ENCODE assay signal across 14 cellular contexts in the genomic region with DNA sequence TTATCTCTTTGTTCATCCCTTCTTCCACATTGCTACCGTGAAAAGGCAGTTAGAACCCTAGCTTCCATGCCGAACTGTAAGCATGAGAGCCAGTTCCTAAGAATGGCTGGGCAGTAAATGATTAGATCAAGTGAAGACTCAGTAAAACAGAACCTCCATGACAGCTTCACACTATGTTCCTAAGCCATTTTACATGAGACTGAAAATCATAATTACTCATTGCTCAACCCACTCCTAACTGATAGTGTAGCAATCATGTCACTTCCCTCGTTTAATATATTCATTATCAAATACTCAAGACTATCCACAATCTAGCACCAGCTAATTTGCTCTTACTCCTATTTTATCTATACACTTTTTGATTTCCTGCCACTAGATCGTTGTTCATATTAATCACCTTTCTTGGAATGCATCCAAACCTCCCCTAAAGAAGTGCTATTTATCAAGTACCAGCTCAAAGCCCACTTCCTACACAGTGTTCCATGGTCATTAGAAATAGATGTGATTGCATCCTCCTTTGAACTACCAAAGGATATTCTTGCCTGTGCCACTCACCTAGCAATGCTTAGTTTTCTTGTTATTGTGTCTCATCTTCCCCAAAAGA. TPM values are rescaled to one million over a fixed set of nuclear protein-coding genes. Genes with fewer than 3 reads are reported as not detected.
DNase-seq lines count a peak whose midpoint lies in the region; ATAC-seq, FAIRE-seq and TF ChIP-seq lines count a peak whose summit lies in the region.
"Had no signal": no experiment of that assay in that cellular context is flagged by ENCODE, and none has a peak within 500 bp of the region (broad histone marks: within the 10 kb centered on the region; RNA-seq: fewer than 3 reads in every experiment).

No MANE protein-coding gene starts in this region.

- H3K18ac ChIP-seq in mesenchymal stem cell (ENCODE audit: low read depth in 1 of 2, low read length in 2 of 2), result no peak overlapping the region

- H3K27me3 Mint-ChIP-seq in T-helper 2 cell treated with Interferon-gamma antibody and Interleukin-4, amounts not matched to agents 5 μg/mL and 100 μg/mL, for 36 hours (ENCODE audit: low read depth), result no peaks in the 10 kb centered on the region

- H3K36me3 Mint-ChIP-seq in T-helper 2 cell treated with Interferon-gamma antibody and Interleukin-4, amounts not matched to agents 5 μg/mL and 100 μg/mL, for 36 hours (ENCODE audit: low read depth), result peaks cover 43% of the 10 kb centered on the region

- no peaks in the 10 kb centered on the region for H3K9me3 ChIP-seq in A673 (ENCODE audit: low read depth, low read length, poor library complexity, severe bottlenecking)
- no peaks in the 10 kb centered on the region for H3K9me3 ChIP-seq in iPS-20b (ENCODE audit: insufficient read depth, low read depth, low read length)
- no peaks in the 10 kb centered on the region for H3K9me3 ChIP-seq in mesenchymal stem cell (ENCODE audit: control insufficient read depth, low read length)

- no TSS peak for BruUV-seq in A673 (replicated peaks; lab: Mats Ljungman, UMichigan)

- H2BK15ac ChIP-seq in mesenchymal stem cell (ENCODE audit: low read depth, poor library complexity, severe bottlenecking), result no peak overlapping the region

- H3K27ac ChIP-seq in A673 (ENCODE audit: low read depth, low read length, poor library complexity, severe bottlenecking) (no peak overlapping the region), iPS-20b (ENCODE audit: low read length) (peak overlapping the region; percentile 16), mesenchymal stem cell (ENCODE audit: low read length, poor library complexity, severe bottlenecking) (no peak overlapping the region)

- H3K23ac ChIP-seq in mesenchymal stem cell (ENCODE audit: low read length in 2 of 2), result no peak overlapping the region

- no peak overlapping the region for H2BK5ac ChIP-seq in mesenchymal stem cell (ENCODE audit: low read depth, low read length, poor library complexity, severe bottlenecking)

- H2BK12ac ChIP-seq in mesenchymal stem cell (ENCODE audit: low read length in 2 of 2), result no peak overlapping the region

- no peak overlapping the region for H2AFZ ChIP-seq in mesenchymal stem cell (ENCODE audit: low read depth, low read length)

- H3K4me1 Mint-ChIP-seq in T-helper 2 cell treated with Interferon-gamma antibody and Interleukin-4, amounts not matched to agents 5 μg/mL and 100 μg/mL, for 36 hours (ENCODE audit: low read depth), result peaks cover 52% of the 10 kb centered on the region

- no peaks in the 10 kb centered on the region for H3K9me3 Mint-ChIP-seq in T-helper 2 cell treated with Interferon-gamma antibody and Interleukin-4, amounts not matched to agents 5 μg/mL and 100 μg/mL, for 36 hours

- intact Hi-C loops in A673 (cut with micrococcal nuclease; ENCODE audit: unreplicated experiment), result no loop called here

- no peaks in the 10 kb centered on the region for H3K79me1 ChIP-seq in mesenchymal stem cell (replicated peaks; ENCODE audit: low read length, poor library complexity, severe bottlenecking)

- CTCF ChIA-PET in A673 (lab: Charles Lee), result no interaction called here

- no peak overlapping the region for H4K91ac ChIP-seq in mesenchymal stem cell (ENCODE audit: low read length)

- H3K4me3 Mint-ChIP-seq in T-helper 2 cell treated with Interferon-gamma antibody and Interleukin-4, amounts not matched to agents 5 μg/mL and 100 μg/mL, for 36 hours, result peak overlapping the region; percentile 5
- H3K4me3 Mint-ChIP-seq: neural crest cell had no signal

- H3K36me3 ChIP-seq in A673 (ENCODE audit: insufficient read depth, low read length, poor library complexity, severe bottlenecking) (no peaks in the 10 kb centered on the region), iPS-20b (ENCODE audit: insufficient read depth, low read depth, low read length) (peaks cover 3% of the 10 kb centered on the region; the same call in 1 of the 2 replicates), mesenchymal stem cell (ENCODE audit: control insufficient read depth in 1 of 2, insufficient read depth in 2 of 2, low read depth in 1 of 2, low read length in 2 of 2) (peaks cover 0 to 4% of the 10 kb centered on the region in 2 experiments)

- H3K4me3 ChIP-seq in A673 (ENCODE audit: low read depth, low read length, poor library complexity, severe bottlenecking) (no peak overlapping the region), iPS-20b (ENCODE audit: low read length) (no peak overlapping the region), mesenchymal stem cell (ENCODE audit: insufficient read depth in 1 of 2, low read depth in 1 of 2, low read length in 2 of 2) (no peak overlapping the region)

- H3K4me1 ChIP-seq in A673 (ENCODE audit: insufficient read depth, low read length, poor library complexity, severe bottlenecking), result peaks cover 50% of the 10 kb centered on the region
- peaks cover 39% of the 10 kb centered on the region for H3K4me1 ChIP-seq in iPS-20b (ENCODE audit: insufficient read depth, low read length)
- peaks cover 4% of the 10 kb centered on the region for H3K4me1 ChIP-seq in mesenchymal stem cell (ENCODE audit: control insufficient read depth, insufficient read depth, low read depth, low read length)

- WGBS in mesenchymal stem cell, result 82% methylated on average over 4 of the region's 4 CpGs

- H2AK5ac ChIP-seq in mesenchymal stem cell (ENCODE audit: low read length, severe bottlenecking), result no peak overlapping the region

- no peak for ATAC-seq in GM19467 (IDR thresholded peaks at IDR 0.05; ENCODE audit: unreplicated experiment)

- POLR2A ChIA-PET in A673 (lab: Charles Lee; ENCODE audit: low non-redundant PET), result interaction anchor here (0.6 kb wide), 1 partner anchor 52 kb away, joined by 3 read pairs; no protein-coding TSS in a partner anchor

- H2BK120ac ChIP-seq in mesenchymal stem cell (ENCODE audit: low read depth, low read length), result no peak overlapping the region

- H3K27ac Mint-ChIP-seq in T-helper 2 cell treated with Interferon-gamma antibody and Interleukin-4, amounts not matched to agents 5 μg/mL and 100 μg/mL, for 36 hours, result peak overlapping the region; percentile 3

- DNase-seq in A673 (ENCODE audit: low spot score) (peak; percentile 28), ELR (ENCODE audit: low read depth) (peak; percentile 73), NCI-H2029 treated with DMSO at 0.1 percent for 48 hours (lab: John Stamatoyannopoulos, UW) (no peak), RCC 7860 (ENCODE audit: low spot score) (no peak), mesenchymal stem cell (no peak)
- DNase-seq in T-helper 2 cell treated with Interferon-gamma antibody and Interleukin-4, amounts not matched to agents 5 μg/mL and 100 μg/mL, for 36 hours (ENCODE audit: low spot score), result no peak
- DNase-seq: activated CD4-positive, alpha-beta T cell treated with anti-CD3 and anti-CD28 coated beads for 48 hours; anterior cingulate cortex; COR-L47; SHP77; stimulated activated naive CD4-positive, alpha-beta T cell treated with Interleukin-2 at 50 U/mL for 16 hours had no signal

- TF ChIP-seq CTCF in A673 (conservative IDR thresholded peaks at IDR 0.05; ENCODE audit: low read depth, low read length), result no peak

- H4K8ac ChIP-seq in mesenchymal stem cell (ENCODE audit: low read length), result no peak overlapping the region

- H3K27me3 ChIP-seq in A673 (replicated peaks; ENCODE audit: insufficient read depth, low read depth, low read length, poor library complexity) (no peaks in the 10 kb centered on the region), iPS-20b (ENCODE audit: insufficient read depth, low read length) (no peaks in the 10 kb centered on the region), mesenchymal stem cell (ENCODE audit: control insufficient read depth in 1 of 2, insufficient read depth in 1 of 2, low read length in 2 of 2) (no peaks in the 10 kb centered on the region)

- H3K4ac ChIP-seq in mesenchymal stem cell (ENCODE audit: low read depth in 1 of 2, low read length in 2 of 2), result no peak overlapping the region

- H3K4me2 ChIP-seq in mesenchymal stem cell (ENCODE audit: low read length, poor library complexity, severe bottlenecking), result no peak overlapping the region

- no peak for FAIRE-seq in RCC 7860 (lab: Jason Lieb, UNC)

- no peak overlapping the region for H3K9ac ChIP-seq in iPS-20b (ENCODE audit: low read depth, low read length)
- H3K9ac ChIP-seq in mesenchymal stem cell (ENCODE audit: low read length), result no peak overlapping the region

- no peak overlapping the region for H3K14ac ChIP-seq in mesenchymal stem cell (ENCODE audit: low read length in 2 of 2)

RNA-seq across cellular contexts. Expression of gene TMEM30A, which starts 6.0 kb away (rescaled TPM):
- total RNA-seq in A673 (2021), result 54.2 and 63.9 TPM in 2 replicates
- polyA plus RNA-seq in mesenchymal stem cell (2013, experiment 1 of 2), result 154 TPM
- polyA plus RNA-seq in mesenchymal stem cell (2013, experiment 2 of 2), result 164 TPM

RNA-seq across cellular contexts. Expression of gene COX7A2, which starts 35.0 kb away (rescaled TPM):
- total RNA-seq in A673 (2021), result 442 and 451 TPM in 2 replicates
- polyA plus RNA-seq in mesenchymal stem cell (2013, experiment 1 of 2), result 986 TPM
- polyA plus RNA-seq in mesenchymal stem cell (2013, experiment 2 of 2), result 1,021 TPM

Comparison
In these comparisons a context has a peak if more than half of its experiments do, and no peak if none do; other contexts are left out.
1. DNase-seq: peak in A673 (single experiment) and ELR (single experiment); none in T-helper 2 cell treated with Interferon-gamma antibody and Interleukin-4, amounts not matched to agents 5 μg/mL and 100 μg/mL, for 36 hours (single experiment), NCI-H2029 treated with DMSO at 0.1 percent for 48 hours (single experiment), RCC 7860 (single experiment) and mesenchymal stem cell (single experiment).